26 cellular contexts compared by ENCODE assay signal in the genomic region with DNA sequence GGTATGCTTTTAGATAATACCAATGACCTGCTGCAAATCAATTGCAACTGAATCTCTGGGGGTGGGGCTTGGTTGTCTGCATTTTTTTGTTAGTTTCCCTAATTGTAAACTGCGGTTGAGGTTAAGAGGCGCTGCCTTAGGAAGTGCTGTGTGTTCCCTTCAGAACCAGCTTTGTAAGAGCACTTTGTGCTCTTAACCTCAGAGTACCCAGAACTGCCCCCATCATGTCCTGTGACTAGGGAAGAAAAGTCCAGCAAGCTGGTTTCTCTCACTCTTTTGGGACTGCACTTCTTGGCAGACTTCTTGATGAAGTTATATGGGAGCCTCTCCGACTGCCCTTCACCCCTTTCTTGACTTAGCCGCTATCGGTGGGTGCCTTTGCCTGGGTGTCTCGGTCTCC.
DNase-seq lines count a peak whose midpoint lies in the region; FAIRE-seq and TF ChIP-seq lines count a peak whose summit lies in the region.
"Had no signal": no experiment of that assay in that cellular context is flagged by ENCODE, and none has a peak within 500 bp of the region (broad histone marks: within the 10 kb centered on the region; RNA-seq: fewer than 3 reads in every experiment).

No MANE protein-coding gene starts in this region.

- no peaks in the 10 kb centered on the region for H3K27me3 ChIP-seq in H9 (ENCODE audit: insufficient read depth, low read length)
- H3K27me3 ChIP-seq in small intestine (ENCODE audit: control insufficient read depth in 2 of 2, insufficient read depth in 2 of 2, low read length in 2 of 2) = no peaks in the 10 kb centered on the region
- H3K27me3 ChIP-seq: BLaER1, hepatocyte, sigmoid colon, SJSA1 had no signal

- intact Hi-C loops in OCI-LY7 (cut with micrococcal nuclease; ENCODE audit: unreplicated experiment) = no loop called here

- no peak overlapping the region for H3K14ac ChIP-seq in H9 (ENCODE audit: insufficient read depth, low read length)

- no peak for TF ChIP-seq CTCF in H9 (conservative IDR thresholded peaks at IDR 0.05)
- no peak for TF ChIP-seq CTCF in OCI-LY7 (conservative IDR thresholded peaks at IDR 0.05; ENCODE audit: low read length)

- peaks cover 2% of the 10 kb centered on the region for H3K36me3 Mint-ChIP-seq in activated T-cell treated with anti-CD3 and anti-CD28 coated beads, Interleukin-2, amount 50 U/mL, for 24 hours (ENCODE audit: low read depth)
- H3K36me3 Mint-ChIP-seq in H9 (ENCODE audit: insufficient read depth in 1 of 3, low read depth in 3 of 3) = no peaks in the 10 kb centered on the region; a peak in 1 of 7 replicates
- H3K36me3 Mint-ChIP-seq: WTC11 had no signal

- H3K27ac ChIP-seq in H9 (ENCODE audit: insufficient read length, low read depth, low read length) = no peak overlapping the region
- no peak overlapping the region for H3K27ac ChIP-seq in OCI-LY7 (ENCODE audit: low read depth, low read length, poor library complexity, severe bottlenecking)
- H3K27ac ChIP-seq in small intestine (ENCODE audit: low read depth in 1 of 2, low read length in 1 of 2) = no peak overlapping the region
- H3K27ac ChIP-seq: BLaER1, hepatocyte, KMS-11, sigmoid colon, SJSA1 had no signal

- H4K8ac ChIP-seq in H9 (replicated peaks; ENCODE audit: insufficient read length, low read depth, low read length) = no peak overlapping the region

- H3K36me3 ChIP-seq in OCI-LY7 (ENCODE audit: insufficient read depth, low read length) (no peaks in the 10 kb centered on the region), small intestine (ENCODE audit: control insufficient read depth in 2 of 2, insufficient read depth in 2 of 2, low read length in 2 of 2) (no peaks in the 10 kb centered on the region)
- H3K36me3 ChIP-seq: BLaER1, HAP-1, sigmoid colon, SJSA1 had no signal

- H2BK20ac ChIP-seq in H9 (ENCODE audit: low read depth, low read length, poor library complexity, severe bottlenecking) = no peak overlapping the region

- no peak overlapping the region for H4K91ac ChIP-seq in H9 (ENCODE audit: insufficient read length, low read depth, low read length)

- no peak overlapping the region for H3K4me2 ChIP-seq in H9 (ENCODE audit: insufficient read depth, insufficient read length, low read length)
- H3K4me2 ChIP-seq in OCI-LY7 (ENCODE audit: low read length) = no peak overlapping the region
- H3K4me2 ChIP-seq: BLaER1, hepatocyte, KMS-11 had no signal

- peak overlapping the region; percentile 8 for H3K4me3 Mint-ChIP-seq in activated T-cell treated with anti-CD3 and anti-CD28 coated beads, Interleukin-2, amount 50 U/mL, for 24 hours
- H3K4me3 Mint-ChIP-seq in H9 = no peak overlapping the region
- H3K4me3 Mint-ChIP-seq: activated naive CD4-positive, alpha-beta T cell treated with anti-CD3 and anti-CD28 coated beads, Interleukin-2, amount 10 ng/mL, durations not matched to agents 7 days and 5 days; natural killer cell treated with Interleukin-12 subunit alpha and Interleukin-12 subunit beta and Interleukin-15 and Interleukin-18, amount 100 ng/mL, for 72 hours; T-cell; WTC11 had no signal

- no peak overlapping the region for H2BK12ac ChIP-seq in H9 (ENCODE audit: insufficient read length, low read depth, low read length)

- no peak overlapping the region for H4K5ac ChIP-seq in H9 (ENCODE audit: insufficient read length, low read depth, low read length)

- H3K27ac Mint-ChIP-seq in activated T-cell treated with anti-CD3 and anti-CD28 coated beads, Interleukin-2, amount 50 U/mL, for 24 hours = peak overlapping the region; percentile 24
- no peak overlapping the region for H3K27ac Mint-ChIP-seq in H9
- H3K27ac Mint-ChIP-seq: activated naive CD4-positive, alpha-beta T cell treated with anti-CD3 and anti-CD28 coated beads, Interleukin-2, amount 10 ng/mL, durations not matched to agents 7 days and 5 days; T-cell; WTC11 had no signal

- H3K4ac ChIP-seq in H9 (ENCODE audit: low read depth, low read length) = no peak overlapping the region

- no peak overlapping the region for H3K9ac ChIP-seq in H9 (ENCODE audit: extremely low read depth, insufficient read length, low read length)
- H3K9ac ChIP-seq: BLaER1, KMS-11 had no signal

- H3K23ac ChIP-seq in H9 (ENCODE audit: insufficient read length, low read depth, low read length) = no peak overlapping the region

- no peaks in the 10 kb centered on the region for H3K79me1 ChIP-seq in H9 (ENCODE audit: insufficient read depth, low read depth, low read length, poor library complexity, severe bottlenecking)

- H2AK5ac ChIP-seq in H9 (ENCODE audit: insufficient read length, low read length) = no peak overlapping the region

- H3K18ac ChIP-seq in H9 (ENCODE audit: insufficient read length, low read depth, low read length) = no peak overlapping the region

- H3T11ph ChIP-seq in H9 (ENCODE audit: low read length) = no peak overlapping the region

- H2BK120ac ChIP-seq in H9 (ENCODE audit: low read depth, low read length, poor library complexity, severe bottlenecking) = no peak overlapping the region

- no peaks in the 10 kb centered on the region for H3K27me3 Mint-ChIP-seq in activated T-cell treated with anti-CD3 and anti-CD28 coated beads, Interleukin-2, amount 50 U/mL, for 24 hours
- no peaks in the 10 kb centered on the region; the same call in 1 of the 2 replicates for H3K27me3 Mint-ChIP-seq in H9 (ENCODE audit: low read depth)
- H3K27me3 Mint-ChIP-seq: T-cell had no signal

- no peak overlapping the region for H3K56ac ChIP-seq in H9 (ENCODE audit: insufficient read length, low read depth, low read length)

- POLR2A ChIA-PET in OCI-LY7 (lab: Charles Lee) = interaction anchor here (1.0 kb wide), 1 partner anchor 156 kb away, joined by 3 read pairs; no protein-coding TSS in a partner anchor

- H3K4me3 ChIP-seq in OCI-LY7 (ENCODE audit: low read depth, low read length, poor library complexity, severe bottlenecking) = no peak overlapping the region
- no peak overlapping the region for H3K4me3 ChIP-seq in small intestine (ENCODE audit: low read depth in 1 of 2, low read length in 2 of 2)
- H3K4me3 ChIP-seq: BLaER1, HAP-1, hepatocyte, sigmoid colon, SJSA1 had no signal

- CTCF ChIA-PET in OCI-LY7 (lab: Charles Lee; ENCODE audit: unreplicated experiment) = no interaction called here

- H2BK15ac ChIP-seq in H9 (ENCODE audit: low read depth, low read length) = no peak overlapping the region

- no peaks in the 10 kb centered on the region for H3K9me2 ChIP-seq in OCI-LY7 (ENCODE audit: insufficient read depth, low read length)

- H3K4me1 Mint-ChIP-seq in activated T-cell treated with anti-CD3 and anti-CD28 coated beads, Interleukin-2, amount 50 U/mL, for 24 hours (ENCODE audit: low read depth) = peaks cover 53% of the 10 kb centered on the region
- no peaks in the 10 kb centered on the region for H3K4me1 Mint-ChIP-seq in H9

- no peaks in the 10 kb centered on the region for H3K4me1 ChIP-seq in H9 (ENCODE audit: insufficient read depth, low read length)
- H3K4me1 ChIP-seq in OCI-LY7 (ENCODE audit: insufficient read depth, low read length, poor library complexity, severe bottlenecking) = peaks cover 42% of the 10 kb centered on the region
- H3K4me1 ChIP-seq in small intestine (ENCODE audit: control insufficient read depth in 2 of 2, insufficient read depth in 1 of 2, low read depth in 1 of 2, low read length in 1 of 2) = no peaks in the 10 kb centered on the region
- H3K4me1 ChIP-seq: BLaER1, HAP-1, SJSA1 had no signal

- H3K9me3 ChIP-seq in H9 (ENCODE audit: control insufficient read depth, low read depth, low read length) (no peaks in the 10 kb centered on the region), OCI-LY7 (ENCODE audit: low read length) (peaks cover 12% of the 10 kb centered on the region), small intestine (ENCODE audit: control insufficient read depth, low read depth) (no peaks in the 10 kb centered on the region)
- H3K9me3 ChIP-seq: HAP-1, SJSA1 had no signal

- H3K9me3 Mint-ChIP-seq in activated T-cell treated with anti-CD3 and anti-CD28 coated beads, Interleukin-2, amount 50 U/mL, for 24 hours = peaks cover 7% of the 10 kb centered on the region
- peaks cover 4% of the 10 kb centered on the region in 2 experiments; a peak in 2 of 5 replicates for H3K9me3 Mint-ChIP-seq in H9
- H3K9me3 Mint-ChIP-seq: natural killer cell treated with Interleukin-12 subunit alpha and Interleukin-12 subunit beta and Interleukin-15 and Interleukin-18, amount 100 ng/mL, for 72 hours had no signal

- H2BK5ac ChIP-seq in H9 (ENCODE audit: insufficient read length, low read length) = no peak overlapping the region

- H2AFZ ChIP-seq in H9 (ENCODE audit: low read length) (peak overlapping the region; percentile 14), OCI-LY7 (ENCODE audit: low read length) (peak overlapping the region; percentile 46)
- H2AFZ ChIP-seq: hepatocyte had no signal

- no peak for FAIRE-seq in small intestine (lab: Jason Lieb, UNC)
- FAIRE-seq: colon, endothelial cell of umbilical vein had no signal

- no CpG with 5 or more reads among the region's 6 CpGs for WGBS in H9 (ENCODE audit: extremely low coverage, insufficient read length, low lambda C conversion rate)
- WGBS in small intestine, 3 donors = 74 to 82% (median 81%) methylated on average over 6 of the region's 6 CpGs

- H4K20me1 ChIP-seq in H9 (ENCODE audit: control insufficient read depth, insufficient read depth, insufficient read length) (no peaks in the 10 kb centered on the region), OCI-LY7 (ENCODE audit: insufficient read depth, low read length) (no peaks in the 10 kb centered on the region)
- H4K20me1 ChIP-seq: BLaER1 had no signal

- no peaks in the 10 kb centered on the region for H3K23me2 ChIP-seq in H9 (ENCODE audit: insufficient read length, low read depth, low read length, poor library complexity, severe bottlenecking)

- no peaks in the 10 kb centered on the region; the same call in 1 of the 2 replicates for H3K79me2 ChIP-seq in H9 (ENCODE audit: insufficient read depth, low read length)
- H3K79me2 ChIP-seq in OCI-LY7 (ENCODE audit: insufficient read depth, low read depth, low read length) = no peaks in the 10 kb centered on the region
- H3K79me2 ChIP-seq: hepatocyte had no signal

- DNase-seq in activated T-cell treated with anti-CD3 and anti-CD28 coated beads, Interleukin-2, amount 50 U/mL, for 24 hours = no peak
- DNase-seq in activated T-cell treated with anti-CD3 and anti-CD28 coated beads for 4 hours (no peak), H9 (peak; percentile 12), OCI-LY7 (ENCODE audit: low spot score) (no peak), small intestine (peak; percentile 9), T-helper 9 cell (no peak), DMS114 treated with DMSO at 0.1 percent for 48 hours (lab: John Stamatoyannopoulos, UW; ENCODE audit: unreplicated experiment) (no peak)
- DNase-seq in activated CD4-positive, CD25-positive, alpha-beta regulatory T cell treated with anti-CD3 and anti-CD28 coated beads, Interleukin-2, amount 50 U/mL, for 72 hours = no peak
- DNase-seq: activated CD4-positive, alpha-beta T cell treated with anti-CD3 and anti-CD28 coated beads, Interleukin-2, amount 50 U/mL, for 4 hours; activated naive CD4-positive, alpha-beta T cell treated with anti-CD3 and anti-CD28 coated beads, Interleukin-2, amount 10 ng/mL, durations not matched to agents 7 days and 5 days; MM.1S; NCI-H69; occipital lobe; RPMI8226; sigmoid colon; stimulated activated CD4-positive, alpha-beta T cell treated with anti-CD3 and anti-CD28 coated beads, Interleukin-4, amount 100 ng/mL, for 24 hours; T-cell had no signal

- no TSS peak for BruUV-seq in OCI-LY7 (replicated peaks; lab: Mats Ljungman, UMichigan)

Comparison
In these comparisons a context has a peak if more than half of its experiments do, and no peak if none do; other contexts are left out.
1. DNase-seq: peak in H9 (single experiment) and small intestine (single experiment); none in activated T-cell treated with anti-CD3 and anti-CD28 coated beads, Interleukin-2, amount 50 U/mL, for 24 hours (single experiment), activated T-cell treated with anti-CD3 and anti-CD28 coated beads for 4 hours (single experiment), OCI-LY7 (single experiment), T-helper 9 cell (single experiment), DMS114 treated with DMSO at 0.1 percent for 48 hours (single experiment) and activated CD4-positive, CD25-positive, alpha-beta regulatory T cell treated with anti-CD3 and anti-CD28 coated beads, Interleukin-2, amount 50 U/mL, for 72 hours (single experiment).